ENCODE assay signal across 11 cellular contexts in the genomic region with DNA sequence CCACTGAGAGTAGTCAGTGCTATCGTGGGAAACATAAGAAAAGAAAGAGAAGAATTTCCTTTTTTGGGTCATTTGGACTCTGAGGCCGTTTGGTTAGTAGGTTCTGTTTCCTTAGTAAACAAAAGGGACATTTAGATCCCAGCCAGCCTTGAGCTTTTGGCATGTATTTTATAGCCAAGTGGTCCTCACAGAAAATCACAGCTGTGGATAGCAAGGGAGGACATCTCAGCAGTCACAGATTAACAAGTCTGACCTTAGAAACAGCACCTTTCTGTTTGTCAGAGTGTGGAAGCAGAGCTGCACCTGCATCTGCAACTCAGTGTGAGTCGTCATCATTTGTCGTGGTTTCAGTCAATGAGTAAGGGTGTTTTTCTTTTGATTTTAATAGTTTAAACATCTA. TPM values are rescaled to one million over a fixed set of nuclear protein-coding genes. Genes with fewer than 3 reads are reported as not detected.
DNase-seq lines count a peak whose midpoint lies in the region; ATAC-seq and TF ChIP-seq lines count a peak whose summit lies in the region.
"Had no signal": no experiment of that assay in that cellular context is flagged by ENCODE, and none has a peak within 500 bp of the region (broad histone marks: within the 10 kb centered on the region; RNA-seq: fewer than 3 reads in every experiment).

No MANE protein-coding gene starts in this region.

- H3K27me3 ChIP-seq in prostate gland (replicated peaks; ENCODE audit: insufficient read depth): no peaks in the 10 kb centered on the region
- H3K27me3 ChIP-seq in effector memory CD4-positive, alpha-beta T cell (replicated peaks; ENCODE audit: control insufficient read depth, insufficient read depth, low read length, poor library complexity, severe bottlenecking): no peaks in the 10 kb centered on the region

- no peaks in the 10 kb centered on the region for H3K36me3 ChIP-seq in prostate gland
- peaks cover 49% of the 10 kb centered on the region for H3K36me3 ChIP-seq in effector memory CD4-positive, alpha-beta T cell (ENCODE audit: control insufficient read depth, insufficient read depth, low read length)

- no peaks in the 10 kb centered on the region for H3K9me3 ChIP-seq in prostate gland
- H3K9me3 ChIP-seq in effector memory CD4-positive, alpha-beta T cell (ENCODE audit: control insufficient read depth, low read length): no peaks in the 10 kb centered on the region

- ATAC-seq in HG02588 (IDR thresholded peaks at IDR 0.05; ENCODE audit: unreplicated experiment) (peak; percentile 72), HG03571 (IDR thresholded peaks at IDR 0.05; ENCODE audit: unreplicated experiment) (peak; percentile 53)
- ATAC-seq: stimulated activated naive B cell treated with anti-CD40 and anti-IgM and Interleukin-4, amounts not matched to agents 10 μg/mL and 1 μg/mL and 100 μg/mL, for 72 hours had no signal

- TF ChIP-seq POLR2A in prostate gland (IDR thresholded peaks at IDR 0.05): no peak

- H3K4me3 ChIP-seq in prostate gland: no peak overlapping the region
- H3K4me3 ChIP-seq in effector memory CD4-positive, alpha-beta T cell (ENCODE audit: insufficient read depth, low read depth, low read length, poor library complexity, severe bottlenecking): no peak overlapping the region

- 53% methylated on average over 4 of the region's 4 CpGs for WGBS in prostate gland

- peak overlapping the region; percentile 14 to 51 for H3K27ac ChIP-seq in prostate gland
- no peak overlapping the region for H3K27ac ChIP-seq in effector memory CD4-positive, alpha-beta T cell (ENCODE audit: insufficient read depth, low read length, poor library complexity, severe bottlenecking)

- TF ChIP-seq CTCF in prostate gland (IDR thresholded peaks at IDR 0.05): no peak

- intact Hi-C loops in prostate gland (cut with DNase I): no loop called here

- DNase-seq in activated T-cell treated with anti-CD3 and anti-CD28 coated beads for 48 hours (ENCODE audit: low read depth): peak; percentile 5
- no peak for DNase-seq in activated T-cell treated with anti-CD3 and anti-CD28 coated beads, Interleukin-2, amount 50 U/mL, for 48 hours
- DNase-seq in prostate gland (ENCODE audit: low spot score): no peak
- DNase-seq in DMS 273 treated with DMSO at 0.1 percent for 48 hours (lab: John Stamatoyannopoulos, UW): no peak
- DNase-seq in NCI-H2227 (lab: John Stamatoyannopoulos, UW; ENCODE audit: unreplicated experiment): no peak
- no peak for DNase-seq in effector memory CD4-positive, alpha-beta T cell
- DNase-seq: activated B cell treated with CpG ODN at 0.5 μM for 24 hours; NCI-H1417; stimulated activated naive B cell treated with anti-CD40 and anti-IgM and Interleukin-4, amounts not matched to agents 10 μg/mL and 1 μg/mL and 100 μg/mL, for 72 hours had no signal

- H3K4me1 ChIP-seq in prostate gland (replicated peaks): peaks cover 10% of the 10 kb centered on the region
- H3K4me1 ChIP-seq in effector memory CD4-positive, alpha-beta T cell (ENCODE audit: control insufficient read depth, insufficient read depth, low read length, poor library complexity, severe bottlenecking): no peaks in the 10 kb centered on the region

RNA-seq across cellular contexts. Expression of gene FAM120B, which starts 40.5 kb away (rescaled TPM):
- 10 to 100 TPM; 28.8 to 45.0 TPM for total RNA-seq in prostate gland

RNA-seq across cellular contexts. Expression of gene DLL1, which starts 56.2 kb away (rescaled TPM):
- 10 to 100 TPM; 16.0 to 40.4 TPM for total RNA-seq in prostate gland
